8 cellular contexts compared by ENCODE assay signal in the genomic region with DNA sequence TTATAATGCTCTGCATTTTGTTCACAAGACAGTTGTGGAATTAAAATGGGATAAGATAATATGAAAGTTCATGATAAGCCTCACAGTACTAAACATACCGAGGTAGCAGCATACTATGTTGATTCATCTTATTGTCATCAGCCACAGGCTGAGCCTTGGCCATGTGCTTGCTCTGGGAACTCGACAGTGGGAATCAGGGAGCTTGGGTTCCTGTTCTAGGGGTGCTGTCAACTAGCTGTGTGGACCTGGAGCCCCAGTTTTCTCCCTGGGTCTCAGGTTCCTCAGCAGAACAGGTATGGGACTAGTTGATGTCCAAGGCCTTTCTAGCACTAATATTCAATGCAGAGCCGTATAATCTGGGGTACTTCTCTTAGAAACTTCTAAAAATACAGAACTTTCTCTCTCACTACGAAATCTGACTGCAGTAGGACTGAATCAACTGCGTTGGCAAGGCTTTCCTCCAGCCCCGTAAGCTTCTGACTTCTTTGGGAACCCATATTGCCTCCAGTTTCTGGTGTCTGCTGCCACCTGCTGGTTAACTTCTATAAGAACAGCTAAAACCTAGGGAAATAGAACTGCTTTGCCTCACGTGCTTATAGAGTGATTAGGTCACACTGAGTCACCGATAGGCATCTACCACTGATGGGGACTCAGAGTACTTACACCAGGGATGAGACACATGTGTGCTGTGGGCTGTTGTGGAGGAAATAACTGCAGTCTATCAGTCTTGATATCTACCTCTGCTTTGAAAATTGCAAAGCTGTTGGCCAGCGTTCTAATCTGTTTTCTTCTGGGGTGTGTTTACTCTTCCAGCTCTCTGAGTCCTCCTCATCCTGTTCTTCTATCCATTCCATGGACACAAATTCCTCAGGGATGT.
DNase-seq lines count a peak whose midpoint lies in the region; ATAC-seq, FAIRE-seq and TF ChIP-seq lines count a peak whose summit lies in the region.

No MANE protein-coding gene starts in this region.

- ATAC-seq in HG02852 (IDR thresholded peaks at IDR 0.05; ENCODE audit: unreplicated experiment) (peak; percentile 42), K562 (peak; percentile 93), HG02938 (IDR thresholded peaks at IDR 0.05; ENCODE audit: unreplicated experiment) (no peak)

- no peaks in the 10 kb centered on the region for H3K9me3 ChIP-seq in K562 (replicated peaks; ENCODE audit: control insufficient read depth, insufficient read depth, low read depth, low read length)
- H3K9me3 ChIP-seq in skeletal muscle tissue (ENCODE audit: control insufficient read depth in 3 of 3, low read length in 3 of 3), result no peaks in the 10 kb centered on the region

- POLR2A ChIA-PET in K562 (lab: Yijun Ruan, JAX), result interaction anchor here (0.5 to 2.4 kb wide), 8 partner anchors 12 to 261 kb away, joined by 3 to 8 read pairs (median 3); no protein-coding TSS in a partner anchor

- no peaks in the 10 kb centered on the region for H4K20me1 ChIP-seq in K562 (replicated peaks; ENCODE audit: control insufficient read depth, insufficient read depth, low read length)

- no peak overlapping the region for H3K27ac ChIP-seq in K562 (ENCODE audit: extremely low read depth, low read depth, low read length)
- peak overlapping the region; percentile 29 for H3K27ac ChIP-seq in skeletal muscle tissue (ENCODE audit: low read depth, low read length)

- H3K36me3 ChIP-seq in K562 (ENCODE audit: control insufficient read depth, insufficient read depth, low read length) (no peaks in the 10 kb centered on the region), skeletal muscle tissue (ENCODE audit: control insufficient read depth in 3 of 3, insufficient read depth in 3 of 3, low read length in 3 of 3) (peaks cover 0 to 43% (median 11%) of the 10 kb centered on the region in 3 donors)

- H3K4me1 ChIP-seq in K562 (replicated peaks in 1 of 2; ENCODE audit: control insufficient read depth in 2 of 2, insufficient read depth in 2 of 2, low read length in 2 of 2), result peaks cover 0 to 5% of the 10 kb centered on the region in 2 experiments; a peak in 2 of 5 replicates
- H3K4me1 ChIP-seq in skeletal muscle tissue (ENCODE audit: control insufficient read depth in 3 of 3, insufficient read depth in 3 of 3, low read length in 3 of 3), result peaks cover 3 to 7% (median 7%) of the 10 kb centered on the region in 3 donors

- H3K79me2 ChIP-seq in K562 (ENCODE audit: control insufficient read depth, insufficient read depth, low read length), result no peaks in the 10 kb centered on the region

- CTCF ChIA-PET in K562 (lab: Yijun Ruan, JAX; ENCODE audit: low intra/inter-chr PET ratio), result interaction anchor here (0.6 to 2.4 kb wide), 6 partner anchors 18 to 953 kb away, joined by 3 to 18 read pairs (median 4); no protein-coding TSS in a partner anchor

- H3K4me3 ChIP-seq in K562 (no peak overlapping the region), skeletal muscle tissue (ENCODE audit: low read length in 3 of 3) (peak overlapping the region; percentile 10 to 57 (median 30))

- peak; percentile 45 for TF ChIP-seq EP300 in K562 (IDR thresholded peaks at IDR 0.05; ENCODE audit: low read length)

- no peak for TF ChIP-seq POLR2A in K562 (conservative IDR thresholded peaks at IDR 0.05)

- no peaks in the 10 kb centered on the region for H3K9me1 ChIP-seq in K562 (ENCODE audit: control insufficient read depth, insufficient read depth, low read length)

- TF ChIP-seq RAD21 in K562 (CRISPR knock-in tag; conservative IDR thresholded peaks at IDR 0.05 in 1 of 2, IDR thresholded peaks at IDR 0.05 in 1 of 2), result peak; percentile 91 to 95

- peaks cover 0 to 10% of the 10 kb centered on the region in 2 experiments; a peak in 2 of 5 replicates for H3K27me3 ChIP-seq in K562 (ENCODE audit: control insufficient read depth in 2 of 2, insufficient read depth in 2 of 2, low read length in 2 of 2)
- H3K27me3 ChIP-seq in skeletal muscle tissue (ENCODE audit: control insufficient read depth in 3 of 3, insufficient read depth in 3 of 3, low read length in 3 of 3), result no peaks in the 10 kb centered on the region

- BruUV-seq in K562 (replicated peaks; lab: Mats Ljungman, UMichigan), result no TSS peak

- in situ Hi-C loops in K562 (cut with MboI), result no loop called here

- peak overlapping the region; percentile 55 for H3K4me2 ChIP-seq in K562 (ENCODE audit: insufficient read depth, low read length)

- DNase-seq in GM04504 (ENCODE audit: low read depth), result peak; percentile 98
- peak; percentile 89 for DNase-seq in NCI-H2107 (lab: John Stamatoyannopoulos, UW)
- peak; percentile 78 to 90 (median 82) for DNase-seq in K562 (ENCODE audit: extremely low read depth in 1 of 4, low spot score in 3 of 4)
- peak; percentile 71 for DNase-seq in iPS DF 4.7 (ENCODE audit: extremely low read depth, low spot score)

- WGBS in K562 (ENCODE audit: insufficient coverage, low coverage, missing lambda C conversion rate), result 1% methylated on average over 9 of the region's 9 CpGs

- peak; percentile 95 for FAIRE-seq in TTC549 (lab: Jason Lieb, UNC)
- peak; percentile 97 for FAIRE-seq in K562 (lab: Jason Lieb, UNC)

- intact Hi-C loops in K562 (cut with micrococcal nuclease), result loop anchor here (1.0 to 10.0 kb wide), 6 partner anchors 231 to 749 kb away; no protein-coding TSS in a partner anchor

- peak; percentile 86 to 96 (median 89) for TF ChIP-seq CTCF in K562 (IDR thresholded peaks at IDR 0.05 in 2 of 3, conservative IDR thresholded peaks at IDR 0.05 in 1 of 3; ENCODE audit: insufficient read depth in 2 of 3, low read depth in 1 of 3, low read length in 3 of 3)

- peak overlapping the region; percentile 73 for H2AFZ ChIP-seq in K562 (ENCODE audit: low read depth, low read length)

- H3K9ac ChIP-seq in K562 (ENCODE audit: insufficient read depth in 1 of 2, low read depth in 2 of 2, low read length in 2 of 2) (no peak overlapping the region), skeletal muscle tissue (ENCODE audit: low read depth in 1 of 3, low read length in 3 of 3) (peak overlapping the region in 2 of 3 donors; percentile 42 to 54)

TF ChIP-seq in K562, 482 proteins besides CTCF, POLR2A, EP300 and RAD21 (continues in another document):
- TF ChIP-seq ZNF24 (IDR thresholded peaks at IDR 0.05) (peak; percentile 28; the same call in 1 of the 2 replicates), ZEB2 (IDR thresholded peaks at IDR 0.05) (peak; percentile 81), TAF1 (IDR thresholded peaks at IDR 0.05; ENCODE audit: control insufficient read depth, extremely low read depth, insufficient read depth, low read length, severe bottlenecking) (no peak), MTA1 (IDR thresholded peaks at IDR 0.05; ENCODE audit: borderline replicate concordance) (peak; percentile 67), NFYB (IDR thresholded peaks at IDR 0.05; ENCODE audit: extremely low read depth, insufficient read length) (no peak), ARNT (IDR thresholded peaks at IDR 0.05) (0 out of 4 replicates have a peak, but pooled peaks of 1 of the 2 experiments have one; percentile 59), KAT2B (IDR thresholded peaks at IDR 0.05; ENCODE audit: low read depth, low read length) (no peak), GATA2 (CRISPR knock-in tag; IDR thresholded peaks at IDR 0.05) (peak; percentile 78), NRF1 (conservative IDR thresholded peaks at IDR 0.05 in 1 of 2, IDR thresholded peaks at IDR 0.05 in 1 of 2) (no peak), PURB (CRISPR knock-in tag; IDR thresholded peaks at IDR 0.05; ENCODE audit: low read depth) (no peak), ZZZ3 (IDR thresholded peaks at IDR 0.05) (no peak), HMG20A (CRISPR knock-in tag; conservative IDR thresholded peaks at IDR 0.05) (no peak), FOSL1 (tag; conservative IDR thresholded peaks at IDR 0.05) (peak; percentile 99), SMARCE1 (IDR thresholded peaks at IDR 0.05) (peak; percentile 87)
- TF ChIP-seq, protein P1, sequence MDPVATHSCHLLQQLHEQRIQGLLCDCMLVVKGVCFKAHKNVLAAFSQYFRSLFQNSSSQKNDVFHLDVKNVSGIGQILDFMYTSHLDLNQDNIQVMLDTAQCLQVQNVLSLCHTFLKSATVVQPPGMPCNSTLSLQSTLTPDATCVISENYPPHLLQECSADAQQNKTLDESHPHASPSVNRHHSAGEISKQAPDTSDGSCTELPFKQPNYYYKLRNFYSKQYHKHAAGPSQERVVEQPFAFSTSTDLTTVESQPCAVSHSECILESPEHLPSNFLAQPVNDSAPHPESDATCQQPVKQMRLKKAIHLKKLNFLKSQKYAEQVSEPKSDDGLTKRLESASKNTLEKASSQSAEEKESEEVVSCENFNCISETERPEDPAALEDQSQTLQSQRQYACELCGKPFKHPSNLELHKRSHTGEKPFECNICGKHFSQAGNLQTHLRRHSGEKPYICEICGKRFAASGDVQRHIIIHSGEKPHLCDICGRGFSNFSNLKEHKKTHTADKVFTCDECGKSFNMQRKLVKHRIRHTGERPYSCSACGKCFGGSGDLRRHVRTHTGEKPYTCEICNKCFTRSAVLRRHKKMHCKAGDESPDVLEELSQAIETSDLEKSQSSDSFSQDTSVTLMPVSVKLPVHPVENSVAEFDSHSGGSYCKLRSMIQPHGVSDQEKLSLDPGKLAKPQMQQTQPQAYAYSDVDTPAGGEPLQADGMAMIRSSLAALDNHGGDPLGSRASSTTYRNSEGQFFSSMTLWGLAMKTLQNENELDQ (CRISPR knock-in tag; IDR thresholded peaks at IDR 0.05; ENCODE audit: borderline replicate concordance), result no peak
- TF ChIP-seq, protein P2, sequence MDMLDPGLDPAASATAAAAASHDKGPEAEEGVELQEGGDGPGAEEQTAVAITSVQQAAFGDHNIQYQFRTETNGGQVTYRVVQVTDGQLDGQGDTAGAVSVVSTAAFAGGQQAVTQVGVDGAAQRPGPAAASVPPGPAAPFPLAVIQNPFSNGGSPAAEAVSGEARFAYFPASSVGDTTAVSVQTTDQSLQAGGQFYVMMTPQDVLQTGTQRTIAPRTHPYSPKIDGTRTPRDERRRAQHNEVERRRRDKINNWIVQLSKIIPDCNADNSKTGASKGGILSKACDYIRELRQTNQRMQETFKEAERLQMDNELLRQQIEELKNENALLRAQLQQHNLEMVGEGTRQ (CRISPR knock-in tag; IDR thresholded peaks at IDR 0.05), result peak; percentile 73
- TF ChIP-seq, protein P3, sequence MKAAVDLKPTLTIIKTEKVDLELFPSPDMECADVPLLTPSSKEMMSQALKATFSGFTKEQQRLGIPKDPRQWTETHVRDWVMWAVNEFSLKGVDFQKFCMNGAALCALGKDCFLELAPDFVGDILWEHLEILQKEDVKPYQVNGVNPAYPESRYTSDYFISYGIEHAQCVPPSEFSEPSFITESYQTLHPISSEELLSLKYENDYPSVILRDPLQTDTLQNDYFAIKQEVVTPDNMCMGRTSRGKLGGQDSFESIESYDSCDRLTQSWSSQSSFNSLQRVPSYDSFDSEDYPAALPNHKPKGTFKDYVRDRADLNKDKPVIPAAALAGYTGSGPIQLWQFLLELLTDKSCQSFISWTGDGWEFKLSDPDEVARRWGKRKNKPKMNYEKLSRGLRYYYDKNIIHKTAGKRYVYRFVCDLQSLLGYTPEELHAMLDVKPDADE (conservative IDR thresholded peaks at IDR 0.05; ENCODE audit: control insufficient read depth, low read depth, low read length), result no peak

Comparison
In these comparisons a context has a peak if more than half of its experiments do, and no peak if none do; other contexts are left out.
1. H3K9ac ChIP-seq: peak in skeletal muscle tissue (2 of 3); none in K562 (0 of 2).
2. Peak in every context shown above with its lines, with median percentiles within 50 percentile points of each other: DNase-seq.